ENCODE assay signal across 33 cellular contexts in genomic region chr12:50287271-50287670, GRCh38.
"Had no signal": no experiment of that assay in that cellular context is flagged by ENCODE, and none has a peak within 500 bp of the region (broad histone marks: within the 10 kb centered on the region; RNA-seq: fewer than 3 reads in every experiment).

No MANE protein-coding gene starts in this region.

- H3K9me3 ChIP-seq: adrenal gland, body of pancreas, breast epithelium, esophagus squamous epithelium, gastrocnemius medialis had no signal

- H3K36me3 ChIP-seq: adrenal gland, breast epithelium, cardiac muscle cell, esophagus squamous epithelium, gastrocnemius medialis, heart left ventricle had no signal

- DNase-seq: activated CD4-positive, alpha-beta memory T cell treated with anti-CD3 and anti-CD28 coated beads for 36 hours; activated CD4-positive, alpha-beta T cell treated with anti-CD3 and anti-CD28 coated beads for 36 hours; activated CD4-positive, alpha-beta T cell treated with anti-CD3 and anti-CD28 coated beads, Interleukin-2, amount 10 ng/mL, durations not matched to agents 24 days and 14 days; activated CD4-positive, CD25-positive, alpha-beta regulatory T cell; activated CD4-positive, CD25-positive, alpha-beta regulatory T cell treated with anti-CD3 and anti-CD28 coated beads, Interleukin-2, amount 50 U/mL, for 72 hours; activated CD8-positive, alpha-beta memory T cell treated with anti-CD3 and anti-CD28 coated beads, Interleukin-2, amount 10 ng/mL, durations not matched to agents 7 days and 5 days; activated CD8-positive, alpha-beta memory T cell treated with anti-CD3 and anti-CD28 coated beads, Interleukin-2, amount 50 U/mL, for 4 hours; activated CD8-positive, alpha-beta T cell treated with anti-CD3 and anti-CD28 coated beads, Interleukin-2, amount 10 ng/mL, durations not matched to agents 7 days and 5 days; activated effector memory CD4-positive, alpha-beta T cell treated with anti-CD3 and anti-CD28 coated beads, Interleukin-2, amount 50 U/mL, for 16 hours; activated naive CD4-positive, alpha-beta T cell treated with anti-CD3 and anti-CD28 coated beads for 36 hours; activated naive CD8-positive, alpha-beta T cell treated with anti-CD3 and anti-CD28 coated beads for 36 hours; activated naive CD8-positive, alpha-beta T cell treated with anti-CD3 and anti-CD28 coated beads, Interleukin-2, amount 50 U/mL, for 24 hours; activated T-cell treated with anti-CD3 and anti-CD28 coated beads, Interleukin-2, amount 50 U/mL, for 1 hour; activated T-cell treated with anti-CD3 and anti-CD28 coated beads, Interleukin-2, amount 50 U/mL, for 48 hours; adrenal gland; amygdala; aorta; body of pancreas; central memory CD4-positive, alpha-beta T cell; cerebellar nuclear complex; cortex of kidney; dermis blood vessel endothelial cell; effector CD4-positive, alpha-beta T cell; effector memory CD8-positive, alpha-beta T cell; erythroblast; esophagus squamous epithelium; foreskin keratinocyte; gastrocnemius medialis; glutamatergic neuron; heart left ventricle; T-helper 2 cell had no signal

- ATAC-seq: activated CD4-positive, alpha-beta T cell treated with anti-CD3 and anti-CD28 coated beads for 36 hours; activated CD8-positive, alpha-beta memory T cell treated with anti-CD3 and anti-CD28 coated beads, Interleukin-2, amount 10 ng/mL, durations not matched to agents 7 days and 5 days; activated CD8-positive, alpha-beta T cell treated with anti-CD3 and anti-CD28 coated beads, Interleukin-2, amount 10 ng/mL, durations not matched to agents 7 days and 5 days; activated naive CD8-positive, alpha-beta T cell treated with anti-CD3 and anti-CD28 coated beads, Interleukin-2, amount 50 U/mL, for 24 hours; body of pancreas; effector memory CD8-positive, alpha-beta T cell; foreskin keratinocyte; gastrocnemius medialis; heart left ventricle had no signal

- H3K27ac ChIP-seq: adrenal gland, body of pancreas, breast epithelium, cardiac muscle cell, esophagus squamous epithelium, foreskin keratinocyte, gastrocnemius medialis had no signal

- H3K27me3 ChIP-seq: adrenal gland, body of pancreas, breast epithelium, cardiac muscle cell, esophagus squamous epithelium, foreskin keratinocyte, gastrocnemius medialis, heart left ventricle had no signal

- H3K4me1 ChIP-seq: breast epithelium, foreskin keratinocyte had no signal

- H3K4me3 ChIP-seq: adrenal gland, body of pancreas, breast epithelium, cardiac muscle cell, esophagus squamous epithelium, gastrocnemius medialis, heart left ventricle had no signal
